In genomic region chr19:49624967-49625910, GRCh38 we compare ENCODE assay signal across 1 cellular context.
A peak's percentile ranks its signal among the peaks of the same experiment; 100 is the strongest.
TF ChIP-seq lines count a peak whose summit lies in the region.

No MANE protein-coding gene starts in this region.

TF ChIP-seq in K562, 482 proteins besides CTCF, POLR2A, EP300 and RAD21:
- TF ChIP-seq POLR2G (IDR thresholded peaks at IDR 0.05; ENCODE audit: low read depth, low read length) (0 out of 2 replicates have a peak, but pooled peaks have one; percentile 16), ARID4B (CRISPR knock-in tag; IDR thresholded peaks at IDR 0.05) (no peak)
